17 cellular contexts compared by ENCODE assay signal in genomic region chr10:133474027-133474426, GRCh38. TPM values are rescaled to one million over a fixed set of nuclear protein-coding genes. Genes with fewer than 3 reads are reported as not detected.
A peak's percentile ranks its signal among the peaks of the same experiment; 100 is the strongest.
DNase-seq lines count a peak whose midpoint lies in the region; ATAC-seq and TF ChIP-seq lines count a peak whose summit lies in the region.
"Had no signal": no experiment of that assay in that cellular context is flagged by ENCODE, and none has a peak within 500 bp of the region (broad histone marks: within the 10 kb centered on the region; RNA-seq: fewer than 3 reads in every experiment).

No MANE protein-coding gene starts in this region.

- no peak overlapping the region for H3K9ac ChIP-seq in endodermal cell (ENCODE audit: extremely low read depth, low read length, poor library complexity, severe bottlenecking)

- DNase-seq in activated effector memory CD4-positive, alpha-beta T cell treated with anti-CD3 and anti-CD28 coated beads, Interleukin-2, amount 50 U/mL, for 16 hours, result peak; percentile 59
- DNase-seq in activated effector memory CD4-positive, alpha-beta T cell treated with Interleukin-2 at 50 U/mL for 16 hours, result no peak
- peak; percentile 12 for DNase-seq in GM20000 (ENCODE audit: low spot score)
- DNase-seq in activated CD8-positive, alpha-beta T cell treated with anti-CD3 and anti-CD28 coated beads, Interleukin-2, amount 10 ng/mL, durations not matched to agents 7 days and 5 days, result peak; percentile 14
- peak; percentile 3 for DNase-seq in ureter (ENCODE audit: low spot score)
- no peak for DNase-seq in endodermal cell
- DNase-seq: KBM-7, NCI-H1092 treated with DMSO at 0.1 percent for 48 hours, NCI-H1694, NCI-H2107, NCI-H226, NCI-H526, PC-9 had no signal

- TF ChIP-seq CTCF in GM20000 (IDR thresholded peaks at IDR 0.05; ENCODE audit: extremely low read depth, missing control alignments) (no peak), endodermal cell (conservative IDR thresholded peaks at IDR 0.05) (no peak)

- ATAC-seq in activated CD8-positive, alpha-beta T cell treated with anti-CD3 and anti-CD28 coated beads, Interleukin-2, amount 10 ng/mL, durations not matched to agents 7 days and 5 days, result no peak
- no peak for ATAC-seq in GM18519 (IDR thresholded peaks at IDR 0.05; ENCODE audit: low FRiP score, unreplicated experiment)
- ATAC-seq: HCT116 had no signal

- CTCF ChIA-PET in activated CD8-positive, alpha-beta T cell treated with anti-CD3 and anti-CD28 coated beads, Interleukin-2, amount 10 ng/mL, durations not matched to agents 7 days and 5 days (lab: Charles Lee), result interaction anchor here (1.0 kb wide), 1 partner anchor 35 kb away, joined by 3 read pairs; no protein-coding TSS in a partner anchor

- H3K27me3 Mint-ChIP-seq in activated CD8-positive, alpha-beta T cell treated with anti-CD3 and anti-CD28 coated beads, Interleukin-2, amount 10 ng/mL, durations not matched to agents 7 days and 5 days (ENCODE audit: low read depth), result no peaks in the 10 kb centered on the region
- H3K27me3 Mint-ChIP-seq in endodermal cell (ENCODE audit: insufficient read depth), result no peaks in the 10 kb centered on the region

- no peak overlapping the region for H3K27ac ChIP-seq in endodermal cell (ENCODE audit: low read depth, low read length)
- H3K27ac ChIP-seq: PC-9 had no signal

- H3K27me3 ChIP-seq in endodermal cell (ENCODE audit: control insufficient read depth, insufficient read depth, low read length, poor library complexity, severe bottlenecking), result no peaks in the 10 kb centered on the region

- H3K9me3 Mint-ChIP-seq in activated CD8-positive, alpha-beta T cell treated with anti-CD3 and anti-CD28 coated beads, Interleukin-2, amount 10 ng/mL, durations not matched to agents 7 days and 5 days (ENCODE audit: insufficient read depth), result no peaks in the 10 kb centered on the region
- peaks cover 68% of the 10 kb centered on the region for H3K9me3 Mint-ChIP-seq in endodermal cell

- peaks cover 25% of the 10 kb centered on the region for H3K9me3 ChIP-seq in endodermal cell (ENCODE audit: control insufficient read depth, low read length)

- no peaks in the 10 kb centered on the region for H3K4me1 ChIP-seq in endodermal cell (ENCODE audit: control insufficient read depth, insufficient read depth, low read length)

- WGBS in endodermal cell (ENCODE audit: insufficient coverage in 1 of 2, insufficient read length in 1 of 2), 2 experiments, result 57% methylated on average over 2 of the region's 2 CpGs; no CpG with 5 or more reads in 1 of the 2 experiments

- H3K4me3 Mint-ChIP-seq in activated CD8-positive, alpha-beta T cell treated with anti-CD3 and anti-CD28 coated beads, Interleukin-2, amount 10 ng/mL, durations not matched to agents 7 days and 5 days, result no peak overlapping the region
- H3K4me3 Mint-ChIP-seq in endodermal cell, result no peak overlapping the region

- H3K36me3 ChIP-seq in endodermal cell (ENCODE audit: control insufficient read depth, insufficient read depth, low read length), result no peaks in the 10 kb centered on the region

- no peak overlapping the region for H3K4me3 ChIP-seq in endodermal cell (ENCODE audit: low read length)
- H3K4me3 ChIP-seq: PC-9 had no signal

- peaks cover 4% of the 10 kb centered on the region for H3K36me3 Mint-ChIP-seq in activated CD8-positive, alpha-beta T cell treated with anti-CD3 and anti-CD28 coated beads, Interleukin-2, amount 10 ng/mL, durations not matched to agents 7 days and 5 days (ENCODE audit: low read depth)
- no peaks in the 10 kb centered on the region for H3K36me3 Mint-ChIP-seq in endodermal cell (ENCODE audit: low read depth)

- POLR2A ChIA-PET in activated CD8-positive, alpha-beta T cell treated with anti-CD3 and anti-CD28 coated beads, Interleukin-2, amount 10 ng/mL, durations not matched to agents 7 days and 5 days (lab: Charles Lee), result no interaction called here

- H3K4me1 Mint-ChIP-seq in activated CD8-positive, alpha-beta T cell treated with anti-CD3 and anti-CD28 coated beads, Interleukin-2, amount 10 ng/mL, durations not matched to agents 7 days and 5 days (ENCODE audit: low read depth), result peaks cover 35% of the 10 kb centered on the region
- H3K4me1 Mint-ChIP-seq in endodermal cell, result no peaks in the 10 kb centered on the region

- peak overlapping the region; percentile 67 for H3K27ac Mint-ChIP-seq in activated CD8-positive, alpha-beta T cell treated with anti-CD3 and anti-CD28 coated beads, Interleukin-2, amount 10 ng/mL, durations not matched to agents 7 days and 5 days
- no peak overlapping the region for H3K27ac Mint-ChIP-seq in endodermal cell

RNA-seq across cellular contexts. Expression of gene SCART1, which starts 20.3 kb away (rescaled TPM):
- 1 to 10 TPM; 2.0 to 2.7 TPM for total RNA-seq in activated CD8-positive, alpha-beta T cell treated with anti-CD3 and anti-CD28 coated beads, Interleukin-2, amount 10 ng/mL, durations not matched to agents 7 days and 5 days
- total RNA-seq in ureter, result 5.3 TPM
- total RNA-seq in endodermal cell, result under 1 TPM; 0.37 to 0.80 TPM
- 1.9 TPM for polyA plus RNA-seq in endodermal cell (2013, experiment 1 of 2)
- polyA plus RNA-seq in endodermal cell (2013, experiment 2 of 2), result 1.1 TPM

RNA-seq across cellular contexts. Expression of gene SPRN, which starts 49.6 kb away (rescaled TPM):
- total RNA-seq in activated CD8-positive, alpha-beta T cell treated with anti-CD3 and anti-CD28 coated beads, Interleukin-2, amount 10 ng/mL, durations not matched to agents 7 days and 5 days, result not detected
- not detected for total RNA-seq in ureter
- under 1 TPM; 0.11 to 0.24 TPM for total RNA-seq in endodermal cell
- polyA plus RNA-seq in endodermal cell (2013, experiment 1 of 2), result 0.32 TPM
- polyA plus RNA-seq in endodermal cell (2013, experiment 2 of 2), result 0.33 TPM
- total RNA-seq: M059J, PC-9, SK-MEL-5 had no signal

RNA-seq across cellular contexts. Expression of gene CYP2E1, which starts 53.1 kb away (rescaled TPM):
- under 1 TPM in 1 of 2 experiments, not detected in 1; 0.13 TPM for total RNA-seq in activated CD8-positive, alpha-beta T cell treated with anti-CD3 and anti-CD28 coated beads, Interleukin-2, amount 10 ng/mL, durations not matched to agents 7 days and 5 days
- total RNA-seq in ureter, result 2.9 TPM
- total RNA-seq in endodermal cell, result under 1 TPM; 0.77 to 0.86 TPM
- 0.57 TPM for polyA plus RNA-seq in endodermal cell (2013, experiment 1 of 2)
- polyA plus RNA-seq in endodermal cell (2013, experiment 2 of 2), result 0.66 TPM
- total RNA-seq: SK-MEL-5 had no signal

Comparison
In these comparisons a context has a peak if more than half of its experiments do, and no peak if none do; other contexts are left out.
1. DNase-seq: peak in activated effector memory CD4-positive, alpha-beta T cell treated with anti-CD3 and anti-CD28 coated beads, Interleukin-2, amount 50 U/mL, for 16 hours (single experiment), GM20000 (single experiment), activated CD8-positive, alpha-beta T cell treated with anti-CD3 and anti-CD28 coated beads, Interleukin-2, amount 10 ng/mL, durations not matched to agents 7 days and 5 days (single experiment) and ureter (single experiment); none in activated effector memory CD4-positive, alpha-beta T cell treated with Interleukin-2 at 50 U/mL for 16 hours (single experiment) and endodermal cell (single experiment).